In genomic region chr1:9687876-9688582, GRCh38 we compare ENCODE assay signal across 9 cellular contexts. TPM values are rescaled to one million over a fixed set of nuclear protein-coding genes. Genes with fewer than 3 reads are reported as not detected.
DNase-seq lines count a peak whose midpoint lies in the region; ATAC-seq, FAIRE-seq and TF ChIP-seq lines count a peak whose summit lies in the region.
"Had no signal": no experiment of that assay in that cellular context is flagged by ENCODE, and none has a peak within 500 bp of the region (broad histone marks: within the 10 kb centered on the region; RNA-seq: fewer than 3 reads in every experiment).

No MANE protein-coding gene starts in this region.

- FAIRE-seq in A549 (lab: Jason Lieb, UNC) = no peak
- FAIRE-seq: islet of Langerhans had no signal

- TF ChIP-seq POLR2A in A549 (IDR thresholded peaks at IDR 0.05; ENCODE audit: low read length) = no peak

- no peaks in the 10 kb centered on the region for H3K9me3 Mint-ChIP-seq in endothelial cell (ENCODE audit: unreplicated experiment)
- no peaks in the 10 kb centered on the region for H3K9me3 Mint-ChIP-seq in naive thymus-derived CD8-positive, alpha-beta T cell

- intact Hi-C loops in Panc1 (cut with micrococcal nuclease; ENCODE audit: unreplicated experiment) = loop anchor here (5.0 kb wide), 1 partner anchor 61 kb away; no protein-coding TSS in a partner anchor

- peak overlapping the region; percentile 90 for H3K4me3 Mint-ChIP-seq in endothelial cell (ENCODE audit: unreplicated experiment)
- peak overlapping the region; percentile 79 to 91 (median 85) for H3K4me3 Mint-ChIP-seq in naive thymus-derived CD8-positive, alpha-beta T cell

- TF ChIP-seq RAD21 in A549 (conservative IDR thresholded peaks at IDR 0.05 in 1 of 2, IDR thresholded peaks at IDR 0.05 in 1 of 2) = no peak

- H3K4me3 ChIP-seq in A549 (peak overlapping the region; percentile 85), GM12865 (ENCODE audit: low read depth, low read length) (peak overlapping the region; percentile 86), Panc1 (ENCODE audit: low read depth in 2 of 2, low read length in 2 of 2) (peak overlapping the region; percentile 79 to 82)

- no TSS peak for BruUV-seq in Panc1 (replicated peaks; lab: Mats Ljungman, UMichigan)

- peaks cover 30% of the 10 kb centered on the region for H3K4me1 Mint-ChIP-seq in endothelial cell (ENCODE audit: unreplicated experiment)
- peaks cover 31 to 87% (median 80%) of the 10 kb centered on the region in 4 donors for H3K4me1 Mint-ChIP-seq in naive thymus-derived CD8-positive, alpha-beta T cell

- H3K27ac ChIP-seq in A549 = peak overlapping the region; percentile 62 to 95
- peak overlapping the region; percentile 84 for H3K27ac ChIP-seq in Panc1 (ENCODE audit: low read length)

- POLR2A ChIA-PET in A549 (lab: Yijun Ruan, JAX) = interaction anchor here (0.6 kb wide), 1 partner anchor 61 kb away, joined by 3 read pairs; no protein-coding TSS in a partner anchor
- POLR2A ChIA-PET in Panc1 (lab: Charles Lee) = no interaction called here
- POLR2A ChIA-PET in naive thymus-derived CD8-positive, alpha-beta T cell (lab: Charles Lee) = interaction anchor here (0.7 to 46.6 kb wide), 13 partner anchors 8 to 59 kb away, joined by 3 to 1258 read pairs (median 6); partner anchors contain the start of gene PIK3CD

- TF ChIP-seq CTCF in A549 (IDR thresholded peaks at IDR 0.05) (no peak), GM12865 (IDR thresholded peaks at IDR 0.05; ENCODE audit: insufficient read depth, low read depth, low read length, missing control alignments) (no peak), Panc1 (IDR thresholded peaks at IDR 0.05) (no peak), endothelial cell (IDR thresholded peaks at IDR 0.05; ENCODE audit: unreplicated experiment) (no peak)

- H3K4me2 ChIP-seq in A549 = peak overlapping the region; percentile 91

- no peaks in the 10 kb centered on the region for H3K36me3 ChIP-seq in Panc1 (ENCODE audit: control insufficient read depth, insufficient read depth, low read length)

- no peak overlapping the region for H3K27ac Mint-ChIP-seq in endothelial cell (ENCODE audit: unreplicated experiment)
- peak overlapping the region; percentile 79 to 92 (median 88) for H3K27ac Mint-ChIP-seq in naive thymus-derived CD8-positive, alpha-beta T cell

- in situ Hi-C loops in Panc1 (cut with HindIII; ENCODE audit: low pct_unique_long_range_greater_than_20kb, low sequenced_read_pairs) = no loop called here

- no peaks in the 10 kb centered on the region for H3K27me3 Mint-ChIP-seq in endothelial cell (ENCODE audit: unreplicated experiment)
- H3K27me3 Mint-ChIP-seq in naive thymus-derived CD8-positive, alpha-beta T cell = no peaks in the 10 kb centered on the region

- CTCF ChIA-PET in A549 (lab: Yijun Ruan, JAX) (interaction anchor here (1.0 to 7.8 kb wide), 3 partner anchors 15 to 61 kb away, joined by 3 to 37 read pairs (median 3); no protein-coding TSS in a partner anchor), Panc1 (lab: Charles Lee) (interaction anchor here (0.6 to 1.7 kb wide), 2 partner anchors 20 to 61 kb away, joined by 4 to 7 read pairs; no protein-coding TSS in a partner anchor)

- peaks cover 10% of the 10 kb centered on the region for H3K36me3 Mint-ChIP-seq in endothelial cell (ENCODE audit: low read depth, unreplicated experiment)
- peaks cover 0 to 34% (median 3%) of the 10 kb centered on the region in 3 donors for H3K36me3 Mint-ChIP-seq in naive thymus-derived CD8-positive, alpha-beta T cell

- ATAC-seq in A549 (peak; percentile 41 to 67; a peak in 5 of 6 replicates), Panc1 (peak; percentile 66), HG03432 (IDR thresholded peaks at IDR 0.05; ENCODE audit: unreplicated experiment) (no peak)
- no peak for ATAC-seq in naive thymus-derived CD8-positive, alpha-beta T cell

- 34% methylated on average over 17 of the region's 34 CpGs for WGBS in A549 (ENCODE audit: missing lambda C conversion rate)

- H3K4me1 ChIP-seq in A549 (peaks cover 23% of the 10 kb centered on the region; the same call in 2 of the 3 replicates), Panc1 (ENCODE audit: control insufficient read depth, insufficient read depth, low read length) (peaks cover 26% of the 10 kb centered on the region)

- DNase-seq in A549 (ENCODE audit: low read depth in 1 of 2, low spot score in 1 of 2) (no peak), GM12865 (ENCODE audit: low read depth) (peak; percentile 23), Panc1 (ENCODE audit: low read depth, low spot score) (no peak), endothelial cell (ENCODE audit: low spot score) (peak; percentile 47), SW 1271 (lab: John Stamatoyannopoulos, UW) (no peak), NCI-H187 (lab: John Stamatoyannopoulos, UW) (no peak)
- DNase-seq in naive thymus-derived CD8-positive, alpha-beta T cell = peak in 2 of 10 donors; percentile 32 to 59

- H3K9me3 ChIP-seq in A549 = no peaks in the 10 kb centered on the region
- H3K9me3 ChIP-seq in Panc1 (ENCODE audit: control insufficient read depth, insufficient read depth, low read depth, low read length) = no peaks in the 10 kb centered on the region

- H3K27me3 ChIP-seq in Panc1 (ENCODE audit: control insufficient read depth, insufficient read depth, low read length) = no peaks in the 10 kb centered on the region

- no peak for TF ChIP-seq EP300 in A549 (IDR thresholded peaks at IDR 0.05)

TF ChIP-seq in A549, 52 proteins besides CTCF, POLR2A, EP300 and RAD21:
- TF ChIP-seq HOXB13 (CRISPR knock-in tag; IDR thresholded peaks at IDR 0.05; ENCODE audit: low read depth) (no peak), FOXS1 (CRISPR knock-in tag; IDR thresholded peaks at IDR 0.05) (no peak), HEYL (CRISPR knock-in tag; IDR thresholded peaks at IDR 0.05) (no peak), E2F6 (IDR thresholded peaks at IDR 0.05; ENCODE audit: borderline replicate concordance, low read depth) (0 out of 2 replicates have a peak, but pooled peaks have one; percentile 34)

RNA-seq across cellular contexts. Expression of gene PIK3CD, which starts 36.5 kb away (rescaled TPM):
- 2.4 and 2.5 TPM in 2 replicates for polyA plus RNA-seq in A549 (2011; rRNA removed)
- polyA plus RNA-seq in A549 (2012; cell fraction: cytosol; rRNA removed) = 3.1 and 4.1 TPM in 2 replicates
- polyA plus RNA-seq in A549 (2012; cell fraction: nucleus; rRNA removed) = 5.5 and 8.8 TPM in 2 replicates
- polyA plus RNA-seq in A549 (2017; fragmentation: RNase III; extraction: RNeasy Plus Mini Kit Qiagen cat#74134 plus additional on column Dnase treatment) = 3.2 to 3.6 TPM (median 3.5 TPM) in 3 replicates
- 5.5 and 6.0 TPM in 2 replicates for polyA minus RNA-seq in A549 (2011; rRNA and poly(A)+ RNA removed)
- 12.5 TPM for total RNA-seq in Panc1 (2021; ENCODE audit: unreplicated experiment)
- polyA plus RNA-seq in Panc1 (2012; ENCODE audit: insufficient read length) = 12.0 TPM
- total RNA-seq in endothelial cell (ENCODE audit: unreplicated experiment) = 30.3 TPM
- 100 to 1,000 TPM; 334 to 343 TPM for total RNA-seq in naive thymus-derived CD8-positive, alpha-beta T cell
- polyA plus RNA-seq in naive thymus-derived CD8-positive, alpha-beta T cell = 100 to 1,000 TPM in 1 of 3 donors, 10 to 100 TPM in 2; 56.8 to 166 (median 87.4) TPM

Comparison
In these comparisons a context has a peak if more than half of its experiments do, and no peak if none do; other contexts are left out.
1. ATAC-seq: peak in A549 (2 of 2) and Panc1 (single experiment); none in naive thymus-derived CD8-positive, alpha-beta T cell (0 of 2) and HG03432 (single experiment).
2. DNase-seq: peak in GM12865 (single experiment) and endothelial cell (single experiment); none in A549 (0 of 2), Panc1 (single experiment), SW 1271 (0 of 2) and NCI-H187 (0 of 2).
3. RNA of gene PIK3CD, which starts 36.5 kb away (total RNA-seq): 334 to 343 TPM in naive thymus-derived CD8-positive, alpha-beta T cell; 30.3 TPM in endothelial cell (single experiment) and 12.5 TPM in Panc1 (single experiment); every median in the first group is over 10 times any median in the second.
4. Peak in every context shown above with its lines, with median percentiles within 50 percentile points of each other: H3K4me3 ChIP-seq.